Comparison of ENCODE assay signal across 21 cellular contexts in the genomic region with DNA sequence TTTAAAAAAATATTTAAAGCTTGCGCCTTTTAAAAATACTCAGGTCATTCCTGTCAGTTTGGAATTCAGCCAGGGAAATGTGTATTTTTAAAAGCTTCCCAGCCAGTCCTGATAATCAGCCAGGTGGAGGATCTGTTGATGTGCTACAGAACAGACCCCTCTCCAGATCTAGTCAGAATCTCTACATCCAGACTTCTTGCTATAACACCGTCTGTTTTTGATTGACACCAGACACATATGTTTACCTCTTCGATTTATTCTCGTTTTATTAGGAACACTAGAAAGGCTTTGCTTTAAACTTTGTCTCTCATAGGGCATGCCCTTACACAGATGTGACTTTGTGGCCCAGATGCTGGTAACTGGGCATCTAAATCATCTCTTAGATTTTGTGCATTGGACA. TPM values are rescaled to one million over a fixed set of nuclear protein-coding genes. Genes with fewer than 3 reads are reported as not detected.
DNase-seq lines count a peak whose midpoint lies in the region; ATAC-seq and TF ChIP-seq lines count a peak whose summit lies in the region.
"Had no signal": no experiment of that assay in that cellular context is flagged by ENCODE, and none has a peak within 500 bp of the region (broad histone marks: within the 10 kb centered on the region; RNA-seq: fewer than 3 reads in every experiment).

No MANE protein-coding gene starts in this region.

- H3K14ac ChIP-seq in IMR-90 (replicated peaks; ENCODE audit: low read depth, low read length) (no peak overlapping the region), neuronal stem cell (ENCODE audit: low read length) (no peak overlapping the region)

- no peaks in the 10 kb centered on the region for H3K27me3 Mint-ChIP-seq in Caco-2 (ENCODE audit: insufficient read depth, unreplicated experiment)
- no peaks in the 10 kb centered on the region for H3K27me3 Mint-ChIP-seq in endodermal cell (ENCODE audit: insufficient read depth)
- H3K27me3 Mint-ChIP-seq: activated CD4-positive, alpha-beta T cell treated with anti-CD3 and anti-CD28 coated beads, Interleukin-2, amount 10 ng/mL, durations not matched to agents 24 days and 14 days had no signal

- H3K18ac ChIP-seq in IMR-90 (ENCODE audit: low read depth, low read length) (peak overlapping the region; percentile 47; the same call in 1 of the 2 replicates), neuronal stem cell (ENCODE audit: low read length) (no peak overlapping the region)

- peak overlapping the region; percentile 51; the same call in 1 of the 2 replicates for H2BK20ac ChIP-seq in IMR-90 (ENCODE audit: low read depth, low read length)

- TF ChIP-seq CTCF in Caco-2 (IDR thresholded peaks at IDR 0.05; ENCODE audit: insufficient read depth in 1 of 2, low read depth in 1 of 2, low read length in 1 of 2, severe bottlenecking in 1 of 2, unreplicated experiment in 1 of 2) = no peak
- no peak for TF ChIP-seq CTCF in IMR-90 (conservative IDR thresholded peaks at IDR 0.05; ENCODE audit: low read depth, low read length)
- TF ChIP-seq CTCF in endodermal cell (conservative IDR thresholded peaks at IDR 0.05) = no peak
- no peak for TF ChIP-seq CTCF in lower lobe of right lung (IDR thresholded peaks at IDR 0.05)

- no peak overlapping the region for H4K91ac ChIP-seq in IMR-90 (ENCODE audit: insufficient read depth, low read depth, low read length)
- no peak overlapping the region for H4K91ac ChIP-seq in neuronal stem cell (ENCODE audit: low read depth, low read length, poor library complexity)

- H2BK12ac ChIP-seq in neuronal stem cell (ENCODE audit: low read length) = no peak overlapping the region

- intact Hi-C loops in Caco-2 (cut with micrococcal nuclease; ENCODE audit: unreplicated experiment) (no loop called here), IMR-90 (cut with micrococcal nuclease) (loop anchor here (5.0 to 10.0 kb wide), 2 partner anchors 278 to 556 kb away; no protein-coding TSS in a partner anchor), lower lobe of right lung (cut with DNase I) (no loop called here)

- no peak overlapping the region for H2AK9ac ChIP-seq in IMR-90 (replicated peaks; ENCODE audit: low read depth, low read length, poor library complexity)

- CTCF ChIA-PET in Caco-2 (lab: Charles Lee) = interaction anchor here (0.6 to 4.5 kb wide), 3 partner anchors 26 to 79 kb away, joined by 4 to 88 read pairs (median 41); no protein-coding TSS in a partner anchor
- CTCF ChIA-PET in IMR-90 (lab: Yijun Ruan, JAX) = no interaction called here

- no peaks in the 10 kb centered on the region for H3K9me3 Mint-ChIP-seq in Caco-2 (ENCODE audit: unreplicated experiment)
- no peaks in the 10 kb centered on the region for H3K9me3 Mint-ChIP-seq in endodermal cell
- H3K9me3 Mint-ChIP-seq: activated CD4-positive, alpha-beta T cell treated with anti-CD3 and anti-CD28 coated beads, Interleukin-2, amount 10 ng/mL, durations not matched to agents 24 days and 14 days had no signal

- TF ChIP-seq RAD21 in IMR-90 (IDR thresholded peaks at IDR 0.05; ENCODE audit: low read length) = no peak

- H2AK5ac ChIP-seq in IMR-90 (ENCODE audit: low read depth, low read length) = peak overlapping the region; percentile 56; the same call in 1 of the 2 replicates
- H2AK5ac ChIP-seq in neuronal stem cell (ENCODE audit: low read depth, low read length) = no peak overlapping the region

- H3K79me1 ChIP-seq in IMR-90 (ENCODE audit: low read depth in 1 of 2, low read length in 2 of 2) = peaks cover 0 to 4% of the 10 kb centered on the region in 2 experiments; a peak in 1 of 4 replicates
- no peaks in the 10 kb centered on the region for H3K79me1 ChIP-seq in neuronal stem cell (ENCODE audit: low read depth, low read length)

- peaks cover 97% of the 10 kb centered on the region for H3K4me1 ChIP-seq in Caco-2
- peaks cover 17% of the 10 kb centered on the region for H3K4me1 ChIP-seq in IMR-90 (ENCODE audit: control insufficient read depth, insufficient read depth, low read length)
- H3K4me1 ChIP-seq in endodermal cell (ENCODE audit: control insufficient read depth, insufficient read depth, low read length) = peaks cover 13% of the 10 kb centered on the region
- peaks cover 7 to 15% of the 10 kb centered on the region in 2 donors for H3K4me1 ChIP-seq in neuronal stem cell (ENCODE audit: control insufficient read depth in 2 of 2, insufficient read depth in 1 of 2, low read depth in 1 of 2, low read length in 2 of 2)
- peaks cover 32% of the 10 kb centered on the region for H3K4me1 ChIP-seq in lower lobe of right lung

- H2BK120ac ChIP-seq in IMR-90 (ENCODE audit: low read depth, low read length) = peak overlapping the region; percentile 71
- no peak overlapping the region for H2BK120ac ChIP-seq in neuronal stem cell (ENCODE audit: low read depth, low read length)

- peaks cover 4% of the 10 kb centered on the region; the same call in 1 of the 2 replicates for H3K9me1 ChIP-seq in IMR-90 (ENCODE audit: insufficient read depth, low read length)

- H3K27me3 ChIP-seq in Caco-2 (replicated peaks; ENCODE audit: control insufficient read depth, insufficient read depth, low read length) (no peaks in the 10 kb centered on the region), IMR-90 (ENCODE audit: control insufficient read depth, insufficient read depth, low read length) (no peaks in the 10 kb centered on the region), endodermal cell (ENCODE audit: control insufficient read depth, insufficient read depth, low read length, poor library complexity, severe bottlenecking) (no peaks in the 10 kb centered on the region), neuronal stem cell (ENCODE audit: control insufficient read depth in 3 of 3, insufficient read depth in 3 of 3, low read depth in 1 of 3, low read length in 3 of 3) (no peaks in the 10 kb centered on the region), lower lobe of right lung (ENCODE audit: low read depth) (no peaks in the 10 kb centered on the region)

- no peak overlapping the region for H2BK5ac ChIP-seq in IMR-90 (ENCODE audit: low read depth, low read length, poor library complexity, severe bottlenecking)
- no peak overlapping the region for H2BK5ac ChIP-seq in neuronal stem cell (ENCODE audit: low read length)

- H3K36me3 Mint-ChIP-seq in Caco-2 (ENCODE audit: insufficient read depth, unreplicated experiment) (peaks cover 98% of the 10 kb centered on the region), endodermal cell (ENCODE audit: low read depth) (peaks cover 27% of the 10 kb centered on the region)

- H2AFZ ChIP-seq in IMR-90 (replicated peaks; ENCODE audit: low read length, poor library complexity) (no peak overlapping the region), neuronal stem cell (ENCODE audit: low read length) (no peak overlapping the region)
- H2AFZ ChIP-seq: parathyroid adenoma had no signal

- H2BK15ac ChIP-seq in IMR-90 (ENCODE audit: low read depth, low read length) (peak overlapping the region; percentile 38; the same call in 1 of the 3 replicates), neuronal stem cell (ENCODE audit: low read length) (no peak overlapping the region)

- H3K9me3 ChIP-seq in Caco-2 = no peaks in the 10 kb centered on the region
- no peaks in the 10 kb centered on the region for H3K9me3 ChIP-seq in IMR-90 (ENCODE audit: control insufficient read depth, insufficient read depth, low read length)
- H3K9me3 ChIP-seq in endodermal cell (ENCODE audit: control insufficient read depth, low read length) = no peaks in the 10 kb centered on the region
- no peaks in the 10 kb centered on the region for H3K9me3 ChIP-seq in neuronal stem cell (replicated peaks in 1 of 2; ENCODE audit: control insufficient read depth in 2 of 2, insufficient read depth in 1 of 2, low read depth in 1 of 2, low read length in 2 of 2)
- H3K9me3 ChIP-seq in lower lobe of right lung = no peaks in the 10 kb centered on the region

- H3K36me3 ChIP-seq in Caco-2 (ENCODE audit: control insufficient read depth, insufficient read depth, low read length) = 0 out of 2 replicates have a peak, but pooled peaks cover 1% of the 10 kb centered on the region
- no peaks in the 10 kb centered on the region for H3K36me3 ChIP-seq in IMR-90 (ENCODE audit: control insufficient read depth, insufficient read depth, low read length)
- peaks cover 38% of the 10 kb centered on the region for H3K36me3 ChIP-seq in endodermal cell (ENCODE audit: control insufficient read depth, insufficient read depth, low read length)
- peaks cover 5 to 23% of the 10 kb centered on the region in 2 donors for H3K36me3 ChIP-seq in neuronal stem cell (replicated peaks in 1 of 2; ENCODE audit: control insufficient read depth in 2 of 2, insufficient read depth in 2 of 2, low read length in 2 of 2)
- peaks cover 3% of the 10 kb centered on the region for H3K36me3 ChIP-seq in lower lobe of right lung

- no peak overlapping the region for H3K56ac ChIP-seq in IMR-90 (ENCODE audit: extremely low read depth, insufficient read depth, low read length)

- no peak overlapping the region; the same call in 1 of the 2 replicates for H4K5ac ChIP-seq in IMR-90 (ENCODE audit: low read depth, low read length)

- H3K9ac ChIP-seq in IMR-90 (ENCODE audit: low read depth, low read length) (no peak overlapping the region), endodermal cell (ENCODE audit: extremely low read depth, low read length, poor library complexity, severe bottlenecking) (no peak overlapping the region), neuronal stem cell (ENCODE audit: low read depth, low read length, poor library complexity) (no peak overlapping the region)
- H3K9ac ChIP-seq: parathyroid adenoma had no signal

- ATAC-seq in IMR-90 (ENCODE audit: low read depth) (no peak), lower lobe of right lung (no peak)

- no peak for DNase-seq in Caco-2
- no peak for DNase-seq in IMR-90
- peak; percentile 5 for DNase-seq in endodermal cell
- no peak for DNase-seq in neuronal stem cell (ENCODE audit: low spot score)
- no peak for DNase-seq in activated effector memory CD4-positive, alpha-beta T cell treated with anti-CD3 and anti-CD28 coated beads, Interleukin-2, amount 50 U/mL, for 16 hours
- no peak for DNase-seq in stimulated activated CD4-positive, alpha-beta T cell treated with anti-CD3 and anti-CD28 coated beads, Interleukin-12 subunit alpha, Interleukin-12 subunit beta, amount 100 ng/mL, for 4 hours
- no peak for DNase-seq in lower lobe of right lung
- DNase-seq in HuH-7.5 (ENCODE audit: low spot score) = no peak
- DNase-seq: activated CD4-positive, alpha-beta T cell treated with anti-CD3 and anti-CD28 coated beads, Interleukin-2, amount 10 ng/mL, durations not matched to agents 24 days and 14 days; activated naive CD4-positive, alpha-beta T cell treated with Interleukin-2 at 50 U/mL for 16 hours; AML-193; NCI-H1048; NCI-H2081 treated with DMSO at 0.1 percent for 48 hours; NCI-H69; OCI-M1; small intestine; stimulated activated CD8-positive, alpha-beta memory T cell treated with anti-CD3 and anti-CD28 coated beads, Interleukin-4, amount 100 ng/mL, for 48 hours; substantia nigra had no signal

- peak overlapping the region in 1 of 2 experiments; percentile 47; a peak in 1 of 4 replicates for H4K8ac ChIP-seq in IMR-90 (ENCODE audit: low read depth in 2 of 2, low read length in 2 of 2)
- H4K8ac ChIP-seq in neuronal stem cell (ENCODE audit: low read depth, low read length) = no peak overlapping the region

- H3K4me3 ChIP-seq in Caco-2 (ENCODE audit: low read depth, low read length) = no peak overlapping the region
- H3K4me3 ChIP-seq in IMR-90 (ENCODE audit: insufficient read depth, low read depth, low read length) = no peak overlapping the region
- H3K4me3 ChIP-seq in endodermal cell (ENCODE audit: low read length) = no peak overlapping the region
- H3K4me3 ChIP-seq in neuronal stem cell (ENCODE audit: low read length in 2 of 2) = no peak overlapping the region
- no peak overlapping the region for H3K4me3 ChIP-seq in lower lobe of right lung
- H3K4me3 ChIP-seq: coronary artery had no signal

- H3K4me1 Mint-ChIP-seq in Caco-2 (ENCODE audit: low read depth, unreplicated experiment) (peaks cover 72% of the 10 kb centered on the region), endodermal cell (peaks cover 44% of the 10 kb centered on the region)

- peak overlapping the region; percentile 76 for H3K27ac Mint-ChIP-seq in Caco-2 (ENCODE audit: unreplicated experiment)
- H3K27ac Mint-ChIP-seq in endodermal cell = peak overlapping the region; percentile 26
- H3K27ac Mint-ChIP-seq: activated CD4-positive, alpha-beta T cell treated with anti-CD3 and anti-CD28 coated beads, Interleukin-2, amount 10 ng/mL, durations not matched to agents 24 days and 14 days had no signal

- H3K4me3 Mint-ChIP-seq in Caco-2 (ENCODE audit: unreplicated experiment) = no peak overlapping the region
- no peak overlapping the region for H3K4me3 Mint-ChIP-seq in endodermal cell
- H3K4me3 Mint-ChIP-seq: activated CD4-positive, alpha-beta T cell treated with anti-CD3 and anti-CD28 coated beads, Interleukin-2, amount 10 ng/mL, durations not matched to agents 24 days and 14 days had no signal

- BruUV-seq in Caco-2 (replicated peaks; lab: Mats Ljungman, UMichigan) (no TSS peak), IMR-90 (replicated peaks; lab: Mats Ljungman, UMichigan) (no TSS peak)

- WGBS in IMR-90 (ENCODE audit: extremely low coverage in 2 of 2, insufficient read length in 1 of 2), 2 experiments = 60% methylated on average over 1 of the region's 4 CpGs; no CpG with 5 or more reads in 1 of the 2 experiments
- WGBS in endodermal cell (ENCODE audit: insufficient coverage in 1 of 2, insufficient read length in 1 of 2), 2 experiments = 97% methylated on average over 4 of the region's 4 CpGs
- no CpG with 5 or more reads among the region's 4 CpGs for WGBS in neuronal stem cell (ENCODE audit: extremely low coverage in 2 of 2, insufficient read length in 2 of 2, insufficient replicate concordance in 1 of 2), 2 donors

- H3K4ac ChIP-seq in IMR-90 (ENCODE audit: low read depth, low read length) (peak overlapping the region; percentile 71; the same call in 1 of the 2 replicates), neuronal stem cell (ENCODE audit: low read length) (no peak overlapping the region)

- H3K27ac ChIP-seq in IMR-90 (ENCODE audit: insufficient read depth, low read length) (no peak overlapping the region), endodermal cell (ENCODE audit: low read depth, low read length) (no peak overlapping the region), neuronal stem cell (replicated peaks; ENCODE audit: low read length) (peak overlapping the region; percentile 5), lower lobe of right lung (no peak overlapping the region)
- H3K27ac ChIP-seq: parathyroid adenoma had no signal

- peak overlapping the region; percentile 60; the same call in 1 of the 2 replicates for H3K23ac ChIP-seq in IMR-90 (ENCODE audit: low read depth, low read length)
- no peak overlapping the region for H3K23ac ChIP-seq in neuronal stem cell (ENCODE audit: low read depth, low read length, poor library complexity)

- H3K4me2 ChIP-seq in IMR-90 (ENCODE audit: low read depth, low read length) = no peak overlapping the region
- no peak overlapping the region for H3K4me2 ChIP-seq in neuronal stem cell (ENCODE audit: insufficient read depth, low read length, poor library complexity, severe bottlenecking)

- in situ Hi-C loops in IMR-90 (cut with MboI; ENCODE audit: low sequenced_read_pairs) = loop anchor here (5.0 to 10.0 kb wide), 3 partner anchors 111 to 558 kb away; no protein-coding TSS in a partner anchor

- dilution Hi-C loops in IMR-90 (cut with HindIII; ENCODE audit: low sequenced_read_pairs, unreplicated experiment) = no loop called here

- POLR2A ChIA-PET in Caco-2 (lab: Charles Lee) = interaction anchor here (2.4 kb wide), 1 partner anchor 12 kb away, joined by 18 read pairs; the partner anchor contains the start of gene PARD6B
- POLR2A ChIA-PET in IMR-90 (lab: Charles Lee; ENCODE audit: unreplicated experiment) = no interaction called here

- no peak for TF ChIP-seq POLR2A in IMR-90 (IDR thresholded peaks at IDR 0.05; ENCODE audit: low read depth, low read length)

- H4K20me1 ChIP-seq in IMR-90 (ENCODE audit: insufficient read depth, low read length) = no peaks in the 10 kb centered on the region

RNA-seq across cellular contexts. Expression of gene PARD6B, which starts 11.7 kb away (rescaled TPM):
- 153 and 156 TPM in 2 replicates for total RNA-seq in Caco-2 (2022)
- 0.90 and 1.4 TPM in 2 replicates for total RNA-seq in IMR-90 (2012; rRNA removed)
- 0.14 and 0.17 TPM in 2 replicates for polyA plus RNA-seq in IMR-90 (2012; rRNA removed)
- 0.05 and 0.08 TPM in 2 replicates for polyA plus RNA-seq in IMR-90 (2012; cell fraction: cytosol; rRNA removed)
- polyA plus RNA-seq in IMR-90 (2012; cell fraction: nucleus; rRNA removed; ENCODE audit: low replicate concordance) = 0.07 and 0.25 TPM in 2 replicates
- total RNA-seq in endodermal cell = 10 to 100 TPM; 29.0 to 36.7 TPM
- polyA plus RNA-seq in endodermal cell (2013, experiment 1 of 2) = 5.8 TPM
- 7.0 TPM for polyA plus RNA-seq in endodermal cell (2013, experiment 2 of 2)
- 9.2 TPM for polyA plus RNA-seq in neuronal stem cell (2013, experiment 1 of 2)
- 10.3 TPM for polyA plus RNA-seq in neuronal stem cell (2013, experiment 2 of 2)
- total RNA-seq in lower lobe of right lung = 32.5 TPM
- total RNA-seq: endothelial cell of umbilical vein had no signal

RNA-seq across cellular contexts. Expression of gene RIPOR3, which starts 51.7 kb away (rescaled TPM):
- total RNA-seq in Caco-2 (2022) (0.18 and 0.67 TPM in 2 replicates), IMR-90 (2012; rRNA removed) (0.28 and 0.54 TPM in 2 replicates), endodermal cell (1 to 10 TPM in 1 of 2 donors, under 1 TPM in 1; 0.46 to 1.4 TPM), lower lobe of right lung (11.0 TPM)
- 1.7 TPM in 2 replicates for polyA plus RNA-seq in IMR-90 (2012; rRNA removed)
- 0.28 and 0.71 TPM in 2 replicates for polyA plus RNA-seq in IMR-90 (2012; cell fraction: cytosol; rRNA removed)
- polyA plus RNA-seq in IMR-90 (2012; cell fraction: nucleus; rRNA removed; ENCODE audit: low replicate concordance) = 11.7 and 15.4 TPM in 2 replicates
- 0.96 TPM for polyA plus RNA-seq in endodermal cell (2013, experiment 1 of 2)
- 0.25 TPM for polyA plus RNA-seq in endodermal cell (2013, experiment 2 of 2)
- 2.5 TPM for polyA plus RNA-seq in neuronal stem cell (2013, experiment 1 of 2)
- polyA plus RNA-seq in neuronal stem cell (2013, experiment 2 of 2) = 2.3 TPM
- total RNA-seq: activated CD4-positive, alpha-beta T cell treated with anti-CD3 and anti-CD28 coated beads, Interleukin-2, amount 10 ng/mL, durations not matched to agents 24 days and 14 days; endothelial cell of umbilical vein had no signal
- polyA plus RNA-seq: endothelial cell of umbilical vein had no signal

RNA-seq across cellular contexts. Expression of gene BCAS4, which starts 51.8 kb away (rescaled TPM):
- total RNA-seq in Caco-2 (2022) (23.1 and 29.9 TPM in 2 replicates), IMR-90 (2012; rRNA removed) (40.0 and 47.5 TPM in 2 replicates), endodermal cell (10 to 100 TPM in 1 of 2 donors, 1 to 10 TPM in 1; 9.5 to 25.2 TPM), lower lobe of right lung (3.9 TPM)
- 42.7 and 46.9 TPM in 2 replicates for polyA plus RNA-seq in IMR-90 (2012; rRNA removed)
- 29.3 and 63.1 TPM in 2 replicates for polyA plus RNA-seq in IMR-90 (2012; cell fraction: cytosol; rRNA removed)
- 24.3 and 25.0 TPM in 2 replicates for polyA plus RNA-seq in IMR-90 (2012; cell fraction: nucleus; rRNA removed; ENCODE audit: low replicate concordance)
- polyA plus RNA-seq in endodermal cell (2013, experiment 1 of 2) = 10.0 TPM
- 10.5 TPM for polyA plus RNA-seq in endodermal cell (2013, experiment 2 of 2)
- polyA plus RNA-seq in neuronal stem cell (2013, experiment 1 of 2) = 17.8 TPM
- polyA plus RNA-seq in neuronal stem cell (2013, experiment 2 of 2) = 14.9 TPM

Comparison
In these comparisons a context has a peak if more than half of its experiments do, and no peak if none do; other contexts are left out.
1. RNA of gene PARD6B, which starts 11.7 kb away (total RNA-seq): 153 to 156 TPM in Caco-2, 29.0 to 36.7 TPM in endodermal cell and 32.5 TPM in lower lobe of right lung (single experiment); 0.90 to 1.4 TPM in IMR-90; every median in the first group is over 10 times any median in the second.